Comparison of ENCODE assay signal across 20 cellular contexts in the genomic region with DNA sequence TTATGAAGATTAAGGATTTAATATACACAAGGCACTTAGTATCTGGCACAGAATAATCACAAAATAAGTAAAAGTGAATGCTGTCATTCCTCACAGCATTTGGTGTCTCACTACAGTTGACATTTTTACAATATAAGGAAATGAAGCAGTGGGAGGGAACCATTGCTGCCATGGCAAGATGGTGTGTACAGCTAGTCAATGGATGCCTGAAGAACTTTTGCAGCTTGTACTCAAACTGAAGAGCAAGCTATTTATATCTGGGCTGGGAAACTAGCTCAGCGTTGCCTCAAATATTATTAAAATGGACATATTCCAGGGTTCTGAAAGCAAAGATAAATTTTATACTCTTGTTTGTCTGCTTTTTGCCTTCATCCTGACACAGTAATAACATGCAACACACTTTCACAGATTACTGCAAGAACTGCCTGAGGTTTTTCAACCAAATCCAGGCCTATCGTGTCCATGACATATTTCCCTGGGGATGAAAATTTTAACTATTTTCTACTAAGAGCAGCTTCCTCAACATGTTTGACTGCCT.
DNase-seq lines count a peak whose midpoint lies in the region; ATAC-seq and TF ChIP-seq lines count a peak whose summit lies in the region.
"Had no signal": no experiment of that assay in that cellular context is flagged by ENCODE, and none has a peak within 500 bp of the region (broad histone marks: within the 10 kb centered on the region; RNA-seq: fewer than 3 reads in every experiment).

No MANE protein-coding gene starts in this region.

- no peaks in the 10 kb centered on the region for H3K9me3 Mint-ChIP-seq in T-helper 2 cell treated with Interferon-gamma antibody and Interleukin-4, amounts not matched to agents 5 μg/mL and 100 μg/mL, for 36 hours

- H3K4me1 ChIP-seq in Loucy (ENCODE audit: insufficient read depth, low read length, poor library complexity, severe bottlenecking) = no peaks in the 10 kb centered on the region
- no peaks in the 10 kb centered on the region for H3K4me1 ChIP-seq in esophagus squamous epithelium
- peaks cover 33% of the 10 kb centered on the region for H3K4me1 ChIP-seq in hepatocyte (ENCODE audit: insufficient read depth)
- H3K4me1 ChIP-seq in smooth muscle cell (ENCODE audit: low read depth) = no peaks in the 10 kb centered on the region
- H3K4me1 ChIP-seq: BLaER1 had no signal

- no peaks in the 10 kb centered on the region for H3K27me3 ChIP-seq in Loucy (ENCODE audit: insufficient read depth, low read length, poor library complexity, severe bottlenecking)
- H3K27me3 ChIP-seq in esophagus squamous epithelium = no peaks in the 10 kb centered on the region
- H3K27me3 ChIP-seq in hepatocyte = no peaks in the 10 kb centered on the region
- no peaks in the 10 kb centered on the region for H3K27me3 ChIP-seq in smooth muscle cell (ENCODE audit: low read depth)
- H3K27me3 ChIP-seq: BLaER1, Peyer's patch had no signal

- H3K4me3 Mint-ChIP-seq in T-helper 2 cell treated with Interferon-gamma antibody and Interleukin-4, amounts not matched to agents 5 μg/mL and 100 μg/mL, for 36 hours = no peak overlapping the region
- H3K4me3 Mint-ChIP-seq: CD8-positive, alpha-beta memory T cell had no signal

- no peaks in the 10 kb centered on the region for H3K36me3 ChIP-seq in Loucy (ENCODE audit: insufficient read depth, low read length)
- no peaks in the 10 kb centered on the region for H3K36me3 ChIP-seq in esophagus squamous epithelium
- H3K36me3 ChIP-seq in hepatocyte (replicated peaks; ENCODE audit: insufficient read depth, low read depth) = no peaks in the 10 kb centered on the region
- no peaks in the 10 kb centered on the region for H3K36me3 ChIP-seq in smooth muscle cell (ENCODE audit: low read depth)
- H3K36me3 ChIP-seq: BLaER1, Peyer's patch had no signal

- no peaks in the 10 kb centered on the region for H3K79me2 ChIP-seq in Loucy (ENCODE audit: insufficient read depth, low read length)
- no peaks in the 10 kb centered on the region for H3K79me2 ChIP-seq in hepatocyte
- H3K79me2 ChIP-seq in smooth muscle cell (ENCODE audit: low read depth) = no peaks in the 10 kb centered on the region

- H4K20me1 ChIP-seq in Loucy (ENCODE audit: insufficient read depth, low read length, poor library complexity, severe bottlenecking) = no peaks in the 10 kb centered on the region
- H4K20me1 ChIP-seq in hepatocyte (ENCODE audit: insufficient read depth, poor library complexity, severe bottlenecking) = no peaks in the 10 kb centered on the region
- no peaks in the 10 kb centered on the region for H4K20me1 ChIP-seq in smooth muscle cell (ENCODE audit: low read depth)
- H4K20me1 ChIP-seq: BLaER1 had no signal

- H3K27ac Mint-ChIP-seq in T-helper 2 cell treated with Interferon-gamma antibody and Interleukin-4, amounts not matched to agents 5 μg/mL and 100 μg/mL, for 36 hours = no peak overlapping the region
- H3K27ac Mint-ChIP-seq: CD8-positive, alpha-beta memory T cell had no signal

- H2AFZ ChIP-seq in Loucy (ENCODE audit: low read length) (peak overlapping the region; percentile 47; the same call in 1 of the 2 replicates), hepatocyte (no peak overlapping the region), smooth muscle cell (ENCODE audit: low read depth) (peak overlapping the region; percentile 26)

- DNase-seq in esophagus squamous epithelium (lab: John Stamatoyannopoulos, UW) (no peak), hepatocyte (ENCODE audit: low spot score) (no peak), smooth muscle cell (lab: John Stamatoyannopoulos, UW; ENCODE audit: unreplicated experiment) (no peak), superior temporal gyrus (ENCODE audit: extremely low spot score) (no peak), NCI-H2227 treated with DMSO at 0.1 percent for 48 hours (lab: John Stamatoyannopoulos, UW) (no peak)
- no peak for DNase-seq in T-helper 2 cell treated with Interferon-gamma antibody and Interleukin-4, amounts not matched to agents 5 μg/mL and 100 μg/mL, for 36 hours (ENCODE audit: low spot score)
- DNase-seq: CD8-positive, alpha-beta memory T cell; DND-41; GDM1; NCI-H1048; NCI-H146; NCI-H2081 treated with DMSO at 0.1 percent for 48 hours; NCI-H226; NCI-H748 treated with DMSO at 0.1 percent for 48 hours; Peyer's patch; SHP77 treated with DMSO at 0.1 percent for 48 hours had no signal

- no peak overlapping the region for H3K4me3 ChIP-seq in Loucy (ENCODE audit: low read length, poor library complexity, severe bottlenecking)
- H3K4me3 ChIP-seq in esophagus squamous epithelium = no peak overlapping the region
- H3K4me3 ChIP-seq in hepatocyte = no peak overlapping the region
- no peak overlapping the region for H3K4me3 ChIP-seq in smooth muscle cell
- H3K4me3 ChIP-seq: BLaER1, Peyer's patch had no signal

- H3K9me3 ChIP-seq in Loucy (ENCODE audit: insufficient read depth, low read depth, low read length) = no peaks in the 10 kb centered on the region
- no peaks in the 10 kb centered on the region for H3K9me3 ChIP-seq in esophagus squamous epithelium
- H3K9me3 ChIP-seq in hepatocyte (ENCODE audit: low read depth) = peaks cover 4% of the 10 kb centered on the region
- no peaks in the 10 kb centered on the region for H3K9me3 ChIP-seq in smooth muscle cell (replicated peaks; ENCODE audit: low read depth)
- H3K9me3 ChIP-seq: BLaER1, Peyer's patch had no signal

- H3K4me2 ChIP-seq in Loucy (ENCODE audit: low read depth, low read length, poor library complexity, severe bottlenecking) = no peak overlapping the region
- H3K4me2 ChIP-seq in hepatocyte = peak overlapping the region; percentile 18
- no peak overlapping the region for H3K4me2 ChIP-seq in smooth muscle cell
- H3K4me2 ChIP-seq: BLaER1 had no signal

- no peak for ATAC-seq in HG03354 (IDR thresholded peaks at IDR 0.05; ENCODE audit: poor library complexity, severe bottlenecking, unreplicated experiment)
- ATAC-seq: HCT116 had no signal

- H3K36me3 Mint-ChIP-seq in T-helper 2 cell treated with Interferon-gamma antibody and Interleukin-4, amounts not matched to agents 5 μg/mL and 100 μg/mL, for 36 hours (ENCODE audit: low read depth) = no peaks in the 10 kb centered on the region
- H3K36me3 Mint-ChIP-seq: CD8-positive, alpha-beta memory T cell had no signal

- TF ChIP-seq POLR2A in esophagus squamous epithelium (IDR thresholded peaks at IDR 0.05) = no peak

- H3K9ac ChIP-seq in Loucy (ENCODE audit: low read depth, low read length, poor library complexity, severe bottlenecking) (no peak overlapping the region), smooth muscle cell (ENCODE audit: low read depth) (no peak overlapping the region)
- H3K9ac ChIP-seq: BLaER1 had no signal

- WGBS in esophagus squamous epithelium, 2 donors = 70 to 83% methylated on average over 2 of the region's 2 CpGs
- 53% methylated on average over 2 of the region's 2 CpGs for WGBS in hepatocyte (ENCODE audit: low lambda C conversion rate, missing lambda C conversion rate)
- WGBS in smooth muscle cell (ENCODE audit: low lambda C conversion rate) = 57% methylated on average over 2 of the region's 2 CpGs

- H3K9me2 ChIP-seq in Loucy (replicated peaks; ENCODE audit: low read depth, low read length) (no peaks in the 10 kb centered on the region), hepatocyte (replicated peaks; ENCODE audit: insufficient read depth) (no peaks in the 10 kb centered on the region)

- TF ChIP-seq CTCF in Loucy (conservative IDR thresholded peaks at IDR 0.05; ENCODE audit: low read length) (no peak), esophagus squamous epithelium (IDR thresholded peaks at IDR 0.05) (no peak), hepatocyte (IDR thresholded peaks at IDR 0.05; ENCODE audit: poor library complexity) (no peak), smooth muscle cell (IDR thresholded peaks at IDR 0.05; ENCODE audit: borderline replicate concordance, insufficient read depth, poor library complexity, severe bottlenecking) (no peak)

- H3K27ac ChIP-seq in esophagus squamous epithelium = peak overlapping the region in 3 of 4 donors; percentile 8 to 41 (median 38)
- peak overlapping the region; percentile 25 for H3K27ac ChIP-seq in hepatocyte
- no peak overlapping the region for H3K27ac ChIP-seq in smooth muscle cell (ENCODE audit: low read depth)
- H3K27ac ChIP-seq: BLaER1 had no signal

- intact Hi-C loops in esophagus squamous epithelium (cut with DNase I) = no loop called here

- H3F3A ChIP-seq in Loucy (ENCODE audit: low read depth) (no peaks in the 10 kb centered on the region), smooth muscle cell (ENCODE audit: low read depth) (no peaks in the 10 kb centered on the region)

- no peaks in the 10 kb centered on the region for H3K4me1 Mint-ChIP-seq in T-helper 2 cell treated with Interferon-gamma antibody and Interleukin-4, amounts not matched to agents 5 μg/mL and 100 μg/mL, for 36 hours (ENCODE audit: low read depth)
- H3K4me1 Mint-ChIP-seq: CD8-positive, alpha-beta memory T cell had no signal

- no peaks in the 10 kb centered on the region for H3K27me3 Mint-ChIP-seq in T-helper 2 cell treated with Interferon-gamma antibody and Interleukin-4, amounts not matched to agents 5 μg/mL and 100 μg/mL, for 36 hours (ENCODE audit: low read depth)
- H3K27me3 Mint-ChIP-seq: CD8-positive, alpha-beta memory T cell had no signal
